ENCODE assay signal across 25 cellular contexts in genomic region chr16:81333356-81333755, GRCh38.
"Had no signal": no experiment of that assay in that cellular context is flagged by ENCODE, and none has a peak within 500 bp of the region (broad histone marks: within the 10 kb centered on the region; RNA-seq: fewer than 3 reads in every experiment).

No MANE protein-coding gene starts in this region.

- H3K9me3 ChIP-seq: ovary, psoas muscle, right lobe of liver, sigmoid colon, stomach, thoracic aorta, thyroid gland, tibial nerve, upper lobe of left lung, vagina had no signal

- FAIRE-seq: small intestine, urothelium cell line had no signal

- H3K4me3 ChIP-seq: neural progenitor cell, ovary, psoas muscle, right lobe of liver, sigmoid colon, stomach, thoracic aorta, thyroid gland, tibial nerve, upper lobe of left lung, vagina had no signal

- H3K4me1 ChIP-seq: neural progenitor cell, parathyroid adenoma, psoas muscle, right lobe of liver, thyroid gland, upper lobe of left lung had no signal

- H3K36me3 ChIP-seq: neural progenitor cell, ovary, right lobe of liver, sigmoid colon, thoracic aorta, thyroid gland, upper lobe of left lung, vagina had no signal

- ATAC-seq: psoas muscle; right cardiac atrium; right lobe of liver; stimulated activated effector memory CD8-positive, alpha-beta T cell treated with anti-CD3 and anti-CD28 coated beads, Interleukin-12 subunit alpha, Interleukin-12 subunit beta, amount 100 ng/mL, for 72 hours; stimulated activated naive B cell treated with anti-CD40 and anti-IgM and Interleukin-4, amounts not matched to agents 10 μg/mL and 1 μg/mL and 100 μg/mL, for 72 hours had no signal

- DNase-seq: occipital lobe; ovary; posterior cingulate gyrus; psoas muscle; right cardiac atrium; right lobe of liver; sigmoid colon; small intestine; stimulated activated CD4-positive, alpha-beta T cell treated with anti-CD3 and anti-CD28 coated beads, Interleukin-15, amount 100 ng/mL, for 24 hours; stimulated activated CD4-positive, alpha-beta T cell treated with anti-CD3 and anti-CD28 coated beads, Interleukin-2, amount 100 ng/mL, for 24 hours; stimulated activated CD4-positive, alpha-beta T cell treated with anti-CD3 and anti-CD28 coated beads, Interleukin-2, amount 100 ng/mL, for 48 hours; stimulated activated CD4-positive, alpha-beta T cell treated with anti-CD3 and anti-CD28 coated beads, Interleukin-4, amount 100 ng/mL, for 24 hours; stimulated activated naive B cell treated with anti-CD40 and anti-IgM and Interleukin-4, amounts not matched to agents 10 μg/mL and 1 μg/mL and 100 μg/mL, for 72 hours; stimulated activated naive CD4-positive, alpha-beta T cell treated with Interleukin-2 at 50 U/mL for 16 hours; stomach; thyroid gland; trophoblast cell; upper lobe of left lung had no signal

- H3K27me3 ChIP-seq: neural progenitor cell, ovary, right lobe of liver, sigmoid colon, stomach, thyroid gland, tibial nerve, upper lobe of left lung, vagina had no signal
